ENCODE assay signal across 16 cellular contexts in the genomic region with DNA sequence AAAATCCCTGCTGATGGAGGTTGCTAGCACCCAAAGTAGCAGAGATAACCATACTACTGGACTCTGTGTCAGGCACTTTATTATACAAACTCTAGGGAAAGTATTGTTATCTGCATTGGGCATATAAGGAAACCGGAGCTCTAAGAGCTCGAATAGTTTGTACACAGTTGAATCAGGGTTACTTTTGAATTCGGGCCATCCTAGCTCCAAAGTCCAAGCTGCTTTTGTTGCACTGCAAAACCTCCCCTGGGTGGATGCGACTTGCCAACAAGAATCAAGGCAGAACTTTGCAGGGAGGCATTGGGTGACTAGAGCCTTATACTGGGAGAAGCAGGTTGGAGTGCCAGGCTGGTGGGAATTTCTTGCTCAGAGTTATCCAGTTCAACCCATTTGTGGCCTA.
A peak's percentile ranks its signal among the peaks of the same experiment; 100 is the strongest.
DNase-seq lines count a peak whose midpoint lies in the region; ATAC-seq and TF ChIP-seq lines count a peak whose summit lies in the region.
"Had no signal": no experiment of that assay in that cellular context is flagged by ENCODE, and none has a peak within 500 bp of the region (broad histone marks: within the 10 kb centered on the region; RNA-seq: fewer than 3 reads in every experiment).

No MANE protein-coding gene starts in this region.

- 74% methylated on average over 4 of the region's 4 CpGs for WGBS in hepatocyte (ENCODE audit: low lambda C conversion rate, missing lambda C conversion rate)
- 49 to 67% methylated on average over 2 to 4 of the region's 4 CpGs for WGBS in transverse colon (ENCODE audit: low coverage in 1 of 2), 2 donors

- ATAC-seq in left lobe of liver (peak; percentile 84), GM21619 (IDR thresholded peaks at IDR 0.05; ENCODE audit: unreplicated experiment) (no peak)
- ATAC-seq: GM23338, HCT116 had no signal

- H3K27ac ChIP-seq in hepatocyte, result no peak overlapping the region
- peak overlapping the region; percentile 15 to 70 (median 42) for H3K27ac ChIP-seq in transverse colon

- no peaks in the 10 kb centered on the region for H3K79me2 ChIP-seq in hepatocyte

- DNase-seq in hepatocyte (ENCODE audit: low spot score) (peak; percentile 9), left lobe of liver (ENCODE audit: low spot score) (peak; percentile 72), mucosa of gallbladder (ENCODE audit: low spot score) (peak; percentile 37), transverse colon (peak; percentile 69), NCI-H128 (lab: John Stamatoyannopoulos, UW; ENCODE audit: unreplicated experiment) (no peak), erythroblast (lab: John Stamatoyannopoulos, UW) (no peak)
- DNase-seq: C1 segment of cervical spinal cord; Calu3; CD4-positive, alpha-beta memory T cell; COR-L47; DMS53; DMS79 treated with DMSO at 0.1 percent for 48 hours; H9 had no signal

- no peak for TF ChIP-seq POLR2A in transverse colon (IDR thresholded peaks at IDR 0.05)
- no peak for TF ChIP-seq POLR2A in erythroblast (IDR thresholded peaks at IDR 0.05; ENCODE audit: low read length)

- H3K4me3 ChIP-seq in hepatocyte (no peak overlapping the region), transverse colon (no peak overlapping the region)
- H3K4me3 ChIP-seq: GM23338 had no signal

- no peak for TF ChIP-seq EP300 in transverse colon (IDR thresholded peaks at IDR 0.05; ENCODE audit: low read depth)

- H3K4me2 ChIP-seq in hepatocyte, result no peak overlapping the region
- H3K4me2 ChIP-seq: GM23338 had no signal

- H4K20me1 ChIP-seq in hepatocyte (ENCODE audit: insufficient read depth, poor library complexity, severe bottlenecking), result no peaks in the 10 kb centered on the region

- H3K36me3 ChIP-seq in hepatocyte (replicated peaks; ENCODE audit: insufficient read depth, low read depth) (no peaks in the 10 kb centered on the region), transverse colon (no peaks in the 10 kb centered on the region)

- no peaks in the 10 kb centered on the region for H3K9me3 ChIP-seq in hepatocyte (ENCODE audit: low read depth)
- H3K9me3 ChIP-seq in transverse colon, result no peaks in the 10 kb centered on the region

- H3K9me2 ChIP-seq in hepatocyte (replicated peaks; ENCODE audit: insufficient read depth), result no peaks in the 10 kb centered on the region

- H3K27me3 ChIP-seq in hepatocyte (no peaks in the 10 kb centered on the region), transverse colon (no peaks in the 10 kb centered on the region)

- intact Hi-C loops in transverse colon (cut with DNase I; ENCODE audit: low total_unique reads), result no loop called here

- in situ Hi-C loops in transverse colon (cut with MboI; ENCODE audit: low pct_ligation_motif_present in 1 of 4, low pct_unique_long_range_greater_than_20kb in 1 of 4, low sequenced_read_pairs in 3 of 4), result loop anchor here in 1 of 4 donors (25.0 kb wide), 1 partner anchor 89 kb away; no protein-coding TSS in a partner anchor

- TF ChIP-seq CTCF in hepatocyte (IDR thresholded peaks at IDR 0.05; ENCODE audit: poor library complexity) (no peak), transverse colon (IDR thresholded peaks at IDR 0.05) (no peak)

- H2AFZ ChIP-seq in hepatocyte, result no peak overlapping the region
- H2AFZ ChIP-seq: GM23338 had no signal

- no peaks in the 10 kb centered on the region for H3K4me1 ChIP-seq in hepatocyte (ENCODE audit: insufficient read depth)
- peaks cover 0 to 34% (median 23%) of the 10 kb centered on the region in 4 donors for H3K4me1 ChIP-seq in transverse colon

Comparison
In these comparisons a context has a peak if more than half of its experiments do, and no peak if none do; other contexts are left out.
1. DNase-seq: peak in hepatocyte (single experiment), left lobe of liver (single experiment), mucosa of gallbladder (single experiment) and transverse colon (single experiment); none in NCI-H128 (single experiment) and erythroblast (0 of 2).